7 cellular contexts compared by ENCODE assay signal in genomic region chr3:135965129-135965505, GRCh38. TPM values are rescaled to one million over a fixed set of nuclear protein-coding genes. Genes with fewer than 3 reads are reported as not detected.
DNase-seq lines count a peak whose midpoint lies in the region; ATAC-seq, FAIRE-seq and TF ChIP-seq lines count a peak whose summit lies in the region.

No MANE protein-coding gene starts in this region.

- peak overlapping the region; percentile 91 for H2AFZ ChIP-seq in astrocyte (ENCODE audit: low read depth, low read length)

- H3K4me1 ChIP-seq in HUES64 (ENCODE audit: insufficient read depth, low read length) (peaks cover 32% of the 10 kb centered on the region), astrocyte (ENCODE audit: insufficient read depth, low read length) (peaks cover 22% of the 10 kb centered on the region), kidney (ENCODE audit: control insufficient read depth in 1 of 2, insufficient read depth in 1 of 2, low read depth in 1 of 2, low read length in 2 of 2) (peaks cover 5 to 18% of the 10 kb centered on the region in 2 donors), stomach (peaks cover 14 to 54% (median 33%) of the 10 kb centered on the region in 4 donors)

- H3K9me3 Mint-ChIP-seq in astrocyte (ENCODE audit: unreplicated experiment) = peaks cover 5% of the 10 kb centered on the region

- no peak for TF ChIP-seq EP300 in stomach (IDR thresholded peaks at IDR 0.05)

- peaks cover 8% of the 10 kb centered on the region for H4K20me1 ChIP-seq in astrocyte (ENCODE audit: insufficient read depth, low read length)

- no peaks in the 10 kb centered on the region for H3K36me3 Mint-ChIP-seq in astrocyte (ENCODE audit: low read depth, unreplicated experiment)

- peaks cover 5% of the 10 kb centered on the region for H3K9me3 ChIP-seq in HUES64 (ENCODE audit: insufficient read depth, low read depth, low read length)
- no peaks in the 10 kb centered on the region for H3K9me3 ChIP-seq in astrocyte (ENCODE audit: insufficient read depth, low read depth, low read length)
- peaks cover 0 to 2% of the 10 kb centered on the region in 2 donors for H3K9me3 ChIP-seq in kidney (ENCODE audit: control insufficient read depth in 1 of 2, low read length in 2 of 2)
- peaks cover 0 to 10% (median 2%) of the 10 kb centered on the region in 4 donors for H3K9me3 ChIP-seq in stomach

- H3K27ac ChIP-seq in HUES64 (ENCODE audit: low read depth, low read length) = peak overlapping the region; percentile 73; the same call in 1 of the 2 replicates
- H3K27ac ChIP-seq in astrocyte (ENCODE audit: low read depth, low read length) = no peak overlapping the region
- peak overlapping the region in 1 of 2 donors; percentile 67 for H3K27ac ChIP-seq in kidney (ENCODE audit: low read depth in 2 of 2, low read length in 2 of 2)
- peak overlapping the region; percentile 22 to 98 (median 90) for H3K27ac ChIP-seq in stomach

- H3K4me1 Mint-ChIP-seq in astrocyte (ENCODE audit: low read depth, unreplicated experiment) = peaks cover 19% of the 10 kb centered on the region

- H3K9ac ChIP-seq in HUES64 (ENCODE audit: low read depth, low read length) (no peak overlapping the region), astrocyte (ENCODE audit: low read length) (peak overlapping the region; percentile 70), kidney (ENCODE audit: low read length in 2 of 2) (peak overlapping the region in 1 of 2 donors; percentile 3)

- FAIRE-seq in astrocyte (lab: Jason Lieb, UNC) (no peak), kidney (lab: Jason Lieb, UNC) (no peak)

- 10% methylated on average over 16 of the region's 16 CpGs for WGBS in HUES64
- WGBS in stomach, 5 donors = 5 to 11% (median 7%) methylated on average over 16 of the region's 16 CpGs

- H3K27me3 Mint-ChIP-seq in astrocyte (ENCODE audit: low read depth, unreplicated experiment) = no peaks in the 10 kb centered on the region

- peak overlapping the region; percentile 92 for H3K4me2 ChIP-seq in astrocyte (ENCODE audit: low read length)

- peak overlapping the region; percentile 70 for H3K27ac Mint-ChIP-seq in astrocyte (ENCODE audit: unreplicated experiment)

- peak overlapping the region; percentile 85 for H3K4me3 Mint-ChIP-seq in astrocyte (ENCODE audit: unreplicated experiment)

- ATAC-seq in GM21529 (IDR thresholded peaks at IDR 0.05; ENCODE audit: unreplicated experiment) = no peak

- H3K27me3 ChIP-seq in HUES64 (ENCODE audit: insufficient read depth, low read length) (no peaks in the 10 kb centered on the region), astrocyte (ENCODE audit: insufficient read depth, low read length) (no peaks in the 10 kb centered on the region), stomach (peaks cover 0 to 12% (median 9%) of the 10 kb centered on the region in 3 donors)

- H3K4me3 ChIP-seq in HUES64 (ENCODE audit: low read length) (peak overlapping the region; percentile 60), astrocyte (ENCODE audit: insufficient read depth, low read depth, low read length) (peak overlapping the region; percentile 87), kidney (ENCODE audit: low read length in 2 of 2) (peak overlapping the region; percentile 52 to 70), stomach (peak overlapping the region; percentile 67 to 84 (median 78))

- TF ChIP-seq POLR2A in stomach (IDR thresholded peaks at IDR 0.05) = no peak

- H3K79me2 ChIP-seq in astrocyte (ENCODE audit: insufficient read depth, low read length) = peaks cover 41% of the 10 kb centered on the region

- no peak for TF ChIP-seq CTCF in astrocyte (IDR thresholded peaks at IDR 0.05; ENCODE audit: insufficient read depth, low read depth, low read length)
- no peak for TF ChIP-seq CTCF in kidney (IDR thresholded peaks at IDR 0.05; ENCODE audit: borderline replicate concordance, extremely low read depth, insufficient read depth)
- no peak for TF ChIP-seq CTCF in stomach (IDR thresholded peaks at IDR 0.05)

- H3K36me3 ChIP-seq in HUES64 (ENCODE audit: insufficient read depth, low read length) = no peaks in the 10 kb centered on the region
- no peaks in the 10 kb centered on the region for H3K36me3 ChIP-seq in astrocyte (ENCODE audit: insufficient read depth, low read length)
- H3K36me3 ChIP-seq in kidney (ENCODE audit: control insufficient read depth in 1 of 2, insufficient read depth in 2 of 2, low read length in 2 of 2) = no peaks in the 10 kb centered on the region
- H3K36me3 ChIP-seq in stomach = no peaks in the 10 kb centered on the region

- DNase-seq in astrocyte (ENCODE audit: low read depth) (peak; percentile 60), kidney (no peak), stomach (no peak), Ammon's horn (ENCODE audit: low spot score) (no peak)
- no peak for DNase-seq in NK-92 treated with Interleukin-12 subunit alpha and Interleukin-12 subunit beta, amount 100 ng/mL, for 24 hours (lab: John Stamatoyannopoulos, UW)

- intact Hi-C loops in kidney (cut with DNase I) (no loop called here), stomach (cut with DNase I; ENCODE audit: low total_unique reads) (no loop called here)

RNA-seq across cellular contexts. Expression of gene PPP2R3A, which starts 0.4 kb away (rescaled TPM):
- 10.5 TPM for polyA plus RNA-seq in HUES64 (2013, experiment 1 of 2)
- 13.3 TPM for polyA plus RNA-seq in HUES64 (2013, experiment 2 of 2)
- total RNA-seq in astrocyte (18.7 and 19.5 TPM in 2 replicates), kidney (71.9 TPM), stomach (10 to 100 TPM; 11.6 to 51.8 (median 34.7) TPM)
- polyA plus RNA-seq in kidney (ENCODE audit: insufficient read depth, low read depth, low replicate concordance) (16.6 TPM), stomach (1 to 10 TPM; 2.8 to 5.2 (median 4.3) TPM)
